ENCODE assay signal across 30 cellular contexts in genomic region chr16:13392341-13392740, GRCh38.
"Had no signal": no experiment of that assay in that cellular context is flagged by ENCODE, and none has a peak within 500 bp of the region (broad histone marks: within the 10 kb centered on the region; RNA-seq: fewer than 3 reads in every experiment).

No MANE protein-coding gene starts in this region.

- H3K27ac ChIP-seq: coronary artery, esophagus squamous epithelium, heart right ventricle, left ventricle myocardium inferior, lower lobe of right lung, ovary, psoas muscle, skin epidermis, spleen, testis, tibial artery had no signal

- H3K9me3 ChIP-seq: esophagus squamous epithelium, lower lobe of right lung, ovary, psoas muscle, testis, tibial artery had no signal

- H3K27me3 ChIP-seq: esophagus squamous epithelium, ovary, spleen, testis, tibial artery had no signal

- DNase-seq: dermis blood vessel endothelial cell; effector memory CD4-positive, alpha-beta T cell; erythroblast; esophagus squamous epithelium; foreskin melanocyte; glutamatergic neuron; heart right ventricle; hippocampal formation; immature natural killer cell; islet precursor cell; kidney glomerular epithelial cell; left colon; left ventricle myocardium inferior; lower lobe of right lung; natural killer cell; occipital lobe; ovary; posterior cingulate gyrus; psoas muscle; right cardiac atrium; spleen; stimulated activated CD4-positive, alpha-beta T cell treated with anti-CD3 and anti-CD28 coated beads, Interleukin-4, amount 100 ng/mL, for 4 hours; stimulated activated naive CD8-positive, alpha-beta T cell treated with anti-CD3 and anti-CD28 coated beads, Interleukin-15, Interleukin-2, amounts not matched to agents 100 U/mL and 50 U/mL, for 24 hours; substantia nigra; testis; tibial artery had no signal

- FAIRE-seq: endometrium had no signal

- H3K36me3 ChIP-seq: esophagus squamous epithelium, heart right ventricle, left ventricle myocardium inferior, lower lobe of right lung, ovary, spleen, tibial artery had no signal

- ATAC-seq: heart right ventricle; left colon; lower lobe of right lung; natural killer cell; psoas muscle; right cardiac atrium; stimulated activated memory B cell treated with anti-CD40 and anti-IgM and Interleukin-4, amounts not matched to agents 10 μg/mL and 1 μg/mL and 100 μg/mL, for 72 hours; stimulated activated naive CD8-positive, alpha-beta T cell treated with anti-CD3 and anti-CD28 coated beads, Interleukin-15, Interleukin-2, amounts not matched to agents 100 U/mL and 50 U/mL, for 24 hours had no signal

- H3K4me3 ChIP-seq: coronary artery, esophagus squamous epithelium, heart right ventricle, left ventricle myocardium inferior, lower lobe of right lung, ovary, psoas muscle, skin epidermis, spleen, testis, tibial artery had no signal

- H3K4me1 ChIP-seq: heart right ventricle, left ventricle myocardium inferior, lower lobe of right lung, psoas muscle, spleen, testis, tibial artery had no signal
